ENCODE assay signal across 8 cellular contexts in genomic region chr1:154219511-154219910, GRCh38. TPM values are rescaled to one million over a fixed set of nuclear protein-coding genes. Genes with fewer than 3 reads are reported as not detected.
DNase-seq lines count a peak whose midpoint lies in the region; ATAC-seq and TF ChIP-seq lines count a peak whose summit lies in the region.

No MANE protein-coding gene starts in this region.

- 41% methylated on average over 5 of the region's 5 CpGs for WGBS in smooth muscle cell (ENCODE audit: low lambda C conversion rate)

- H3K9me3 Mint-ChIP-seq in activated T-helper 1 cell treated with anti-CD3 and anti-CD28 coated beads, Interleukin-12 subunit alpha, Interleukin-12 subunit beta, Interleukin-2, Interleukin-4 antibody, amounts not matched to agents 30 ng/mL and 10 ng/mL and 1 ng/mL, durations not matched to agents 14 hours and 24 hours and 36 hours, result peaks cover 3% of the 10 kb centered on the region

- no peak for DNase-seq in AG09309 (ENCODE audit: low read depth)
- DNase-seq in HCT116 (ENCODE audit: low read depth, low spot score), result no peak
- no peak for DNase-seq in activated T-helper 1 cell treated with anti-CD3 and anti-CD28 coated beads, Interleukin-12 subunit alpha, Interleukin-12 subunit beta, Interleukin-2, Interleukin-4 antibody, amounts not matched to agents 30 ng/mL and 10 ng/mL and 1 ng/mL, durations not matched to agents 14 hours and 24 hours and 36 hours (ENCODE audit: low spot score)
- DNase-seq in smooth muscle cell (lab: John Stamatoyannopoulos, UW; ENCODE audit: unreplicated experiment), result no peak
- no peak for DNase-seq in NCI-H2227 (lab: John Stamatoyannopoulos, UW; ENCODE audit: unreplicated experiment)

- H3K4me1 ChIP-seq in HCT116 (ENCODE audit: control insufficient read depth in 1 of 2, insufficient read depth in 2 of 2, low read length in 2 of 2), result peaks cover 8 to 21% of the 10 kb centered on the region in 2 experiments; a peak in 3 of 4 replicates
- H3K4me1 ChIP-seq in iPS-18a (ENCODE audit: control insufficient read depth, low read depth, low read length), result peaks cover 15% of the 10 kb centered on the region
- H3K4me1 ChIP-seq in smooth muscle cell (ENCODE audit: low read depth), result peaks cover 28% of the 10 kb centered on the region

- no peaks in the 10 kb centered on the region for H3K9me3 ChIP-seq in HCT116 (ENCODE audit: control insufficient read depth in 1 of 2, insufficient read depth in 1 of 2, low read depth in 1 of 2, low read length in 2 of 2)
- no peaks in the 10 kb centered on the region for H3K9me3 ChIP-seq in iPS-18a (ENCODE audit: control insufficient read depth, low read depth, low read length)
- H3K9me3 ChIP-seq in smooth muscle cell (replicated peaks; ENCODE audit: low read depth), result no peaks in the 10 kb centered on the region

- H2AFZ ChIP-seq in HCT116 (ENCODE audit: low read depth, low read length, poor library complexity, severe bottlenecking), result no peak overlapping the region
- no peak overlapping the region for H2AFZ ChIP-seq in smooth muscle cell (ENCODE audit: low read depth)

- H3K27me3 ChIP-seq in HCT116 (ENCODE audit: insufficient read depth, low read length) (no peaks in the 10 kb centered on the region), iPS-18a (ENCODE audit: control insufficient read depth, insufficient read depth, low read length) (no peaks in the 10 kb centered on the region), smooth muscle cell (ENCODE audit: low read depth) (no peaks in the 10 kb centered on the region)

- H3K9ac ChIP-seq in HCT116 (ENCODE audit: low read length), result peak overlapping the region; percentile 95
- H3K9ac ChIP-seq in iPS-18a (ENCODE audit: low read length), result peak overlapping the region; percentile 99
- H3K9ac ChIP-seq in smooth muscle cell (ENCODE audit: low read depth), result peak overlapping the region; percentile 99

- peaks cover 2% of the 10 kb centered on the region; the same call in 1 of the 2 replicates for H4K20me1 ChIP-seq in HCT116 (ENCODE audit: insufficient read depth)
- H4K20me1 ChIP-seq in smooth muscle cell (ENCODE audit: low read depth), result peaks cover 38% of the 10 kb centered on the region

- no peaks in the 10 kb centered on the region for H3F3A ChIP-seq in smooth muscle cell (ENCODE audit: low read depth)

- H3K4me2 ChIP-seq in HCT116 (ENCODE audit: low read length) (peak overlapping the region; percentile 85), smooth muscle cell (peak overlapping the region; percentile 84)

- H3K4me1 Mint-ChIP-seq in activated T-helper 1 cell treated with anti-CD3 and anti-CD28 coated beads, Interleukin-12 subunit alpha, Interleukin-12 subunit beta, Interleukin-2, Interleukin-4 antibody, amounts not matched to agents 30 ng/mL and 10 ng/mL and 1 ng/mL, durations not matched to agents 14 hours and 24 hours and 36 hours (ENCODE audit: low read depth), result peaks cover 56% of the 10 kb centered on the region

- no peak for TF ChIP-seq CTCF in AG09309 (IDR thresholded peaks at IDR 0.05; ENCODE audit: control insufficient read depth, insufficient read depth, low read depth, low read length, missing control alignments)
- TF ChIP-seq CTCF in HCT116 (IDR thresholded peaks at IDR 0.05 in 2 of 3, conservative IDR thresholded peaks at IDR 0.05 in 1 of 3; ENCODE audit: borderline replicate concordance in 1 of 3, insufficient read depth in 1 of 3, low read depth in 2 of 3, low read length in 2 of 3), result no peak
- TF ChIP-seq CTCF in smooth muscle cell (IDR thresholded peaks at IDR 0.05; ENCODE audit: borderline replicate concordance, insufficient read depth, poor library complexity, severe bottlenecking), result no peak

- H3K4me3 Mint-ChIP-seq in activated T-helper 1 cell treated with anti-CD3 and anti-CD28 coated beads, Interleukin-12 subunit alpha, Interleukin-12 subunit beta, Interleukin-2, Interleukin-4 antibody, amounts not matched to agents 30 ng/mL and 10 ng/mL and 1 ng/mL, durations not matched to agents 14 hours and 24 hours and 36 hours, result peak overlapping the region; percentile 97

- POLR2A ChIA-PET in HCT116 (lab: Charles Lee), result interaction anchor here (1.5 kb wide), 1 partner anchor 15 kb away, joined by 4 read pairs; no protein-coding TSS in a partner anchor

- H3K27ac Mint-ChIP-seq in activated T-helper 1 cell treated with anti-CD3 and anti-CD28 coated beads, Interleukin-12 subunit alpha, Interleukin-12 subunit beta, Interleukin-2, Interleukin-4 antibody, amounts not matched to agents 30 ng/mL and 10 ng/mL and 1 ng/mL, durations not matched to agents 14 hours and 24 hours and 36 hours, result peak overlapping the region; percentile 99

- H3K36me3 ChIP-seq in HCT116 (ENCODE audit: control insufficient read depth in 1 of 2, insufficient read depth in 2 of 2, low read length in 2 of 2) (peaks cover 10 to 29% of the 10 kb centered on the region in 2 experiments; a peak in 2 of 4 replicates), iPS-18a (ENCODE audit: control insufficient read depth, low read depth, low read length) (peaks cover 30% of the 10 kb centered on the region), smooth muscle cell (ENCODE audit: low read depth) (no peaks in the 10 kb centered on the region)

- BruUV-seq in HCT116 (replicated peaks; lab: Mats Ljungman, UMichigan), result no TSS peak

- CTCF ChIA-PET in HCT116 (lab: Charles Lee), result interaction anchor here (1.3 kb wide), 1 partner anchor 18 kb away, joined by 3 read pairs; no protein-coding TSS in a partner anchor

- no peaks in the 10 kb centered on the region for H3K27me3 Mint-ChIP-seq in activated T-helper 1 cell treated with anti-CD3 and anti-CD28 coated beads, Interleukin-12 subunit alpha, Interleukin-12 subunit beta, Interleukin-2, Interleukin-4 antibody, amounts not matched to agents 30 ng/mL and 10 ng/mL and 1 ng/mL, durations not matched to agents 14 hours and 24 hours and 36 hours (ENCODE audit: insufficient read depth)

- ATAC-seq in HCT116, result no peak
- ATAC-seq in HG03460 (IDR thresholded peaks at IDR 0.05; ENCODE audit: unreplicated experiment), result no peak
- ATAC-seq in HG02678 (IDR thresholded peaks at IDR 0.05; ENCODE audit: unreplicated experiment), result no peak

- intact Hi-C loops in HCT116 (cut with micrococcal nuclease), result no loop called here
- intact Hi-C loops in activated T-helper 1 cell treated with anti-CD3 and anti-CD28 coated beads, Interleukin-12 subunit alpha, Interleukin-12 subunit beta, Interleukin-2, Interleukin-4 antibody, amounts not matched to agents 30 ng/mL and 10 ng/mL and 1 ng/mL, durations not matched to agents 14 hours and 24 hours and 36 hours (cut with micrococcal nuclease), result no loop called here

- H3K27ac ChIP-seq in HCT116 (ENCODE audit: low read depth, low read length) (peak overlapping the region; percentile 90), iPS-18a (ENCODE audit: low read length) (peak overlapping the region; percentile 98), smooth muscle cell (ENCODE audit: low read depth) (peak overlapping the region; percentile 99)

- no peaks in the 10 kb centered on the region for H3K9me2 ChIP-seq in HCT116 (ENCODE audit: insufficient read depth)

- TF ChIP-seq RAD21 in HCT116 (IDR thresholded peaks at IDR 0.05; ENCODE audit: low read depth), result no peak

- peak overlapping the region; percentile 91 for H3K4me3 ChIP-seq in AG09309 (ENCODE audit: control insufficient read depth, low read depth, low read length)
- H3K4me3 ChIP-seq in HCT116 (replicated peaks in 1 of 2; ENCODE audit: low read depth in 1 of 2, low read length in 2 of 2), result peak overlapping the region; percentile 81 to 99
- peak overlapping the region; percentile 85 for H3K4me3 ChIP-seq in iPS-18a (ENCODE audit: low read length)
- peak overlapping the region; percentile 87 for H3K4me3 ChIP-seq in smooth muscle cell

- no peak for TF ChIP-seq POLR2A in HCT116 (IDR thresholded peaks at IDR 0.05; ENCODE audit: borderline replicate concordance, extremely low read depth, insufficient read depth, insufficient read length)

- H3K79me2 ChIP-seq in HCT116 (ENCODE audit: insufficient read depth, low read length) (peaks cover 91% of the 10 kb centered on the region), smooth muscle cell (ENCODE audit: low read depth) (peaks cover 80% of the 10 kb centered on the region)

- RAD21 ChIA-PET in HCT116 (lab: Charles Lee; ENCODE audit: low non-redundant PET in 1 of 2, low total read pairs in 2 of 2, uncharacterized antibody in 2 of 2, unreplicated experiment in 2 of 2), result no interaction called here

- H3K36me3 Mint-ChIP-seq in activated T-helper 1 cell treated with anti-CD3 and anti-CD28 coated beads, Interleukin-12 subunit alpha, Interleukin-12 subunit beta, Interleukin-2, Interleukin-4 antibody, amounts not matched to agents 30 ng/mL and 10 ng/mL and 1 ng/mL, durations not matched to agents 14 hours and 24 hours and 36 hours (ENCODE audit: low read depth), result peaks cover 52% of the 10 kb centered on the region

TF ChIP-seq in HCT116, 20 proteins besides CTCF, POLR2A, EP300 and RAD21 (continues in another document):
- TF ChIP-seq SRF (IDR thresholded peaks at IDR 0.05; ENCODE audit: low read depth), result no peak

RNA-seq across cellular contexts. Expression of gene UBAP2L, which starts 1.2 kb away (rescaled TPM):
- total RNA-seq in HCT116 (2021; ENCODE audit: unreplicated experiment) (189 TPM), smooth muscle cell (104 and 108 TPM in 2 replicates)
- polyA plus RNA-seq in HCT116 (2012), result 105 and 106 TPM in 2 replicates
- total RNA-seq in activated T-helper 1 cell treated with anti-CD3 and anti-CD28 coated beads, Interleukin-12 subunit alpha, Interleukin-12 subunit beta, Interleukin-2, Interleukin-4 antibody, amounts not matched to agents 30 ng/mL and 10 ng/mL and 1 ng/mL, durations not matched to agents 14 hours and 24 hours and 36 hours, result 258 and 284 TPM in 2 replicates
- polyA plus RNA-seq in smooth muscle cell, result 130 and 143 TPM in 2 replicates

RNA-seq across cellular contexts. Expression of gene CFAP141, which starts 13.4 kb away (rescaled TPM):
- total RNA-seq in HCT116 (2021; ENCODE audit: unreplicated experiment) (not detected), smooth muscle cell (not detected in 2 replicates)
- polyA plus RNA-seq in HCT116 (2012), result not detected in 2 replicates
- not detected in 2 replicates for total RNA-seq in activated T-helper 1 cell treated with anti-CD3 and anti-CD28 coated beads, Interleukin-12 subunit alpha, Interleukin-12 subunit beta, Interleukin-2, Interleukin-4 antibody, amounts not matched to agents 30 ng/mL and 10 ng/mL and 1 ng/mL, durations not matched to agents 14 hours and 24 hours and 36 hours
- polyA plus RNA-seq in smooth muscle cell, result not detected in 2 replicates

RNA-seq across cellular contexts. Expression of gene TPM3, which starts 27.6 kb away (rescaled TPM):
- total RNA-seq in HCT116 (2021; ENCODE audit: unreplicated experiment) (457 TPM), smooth muscle cell (436 and 458 TPM in 2 replicates)
- 283 and 300 TPM in 2 replicates for polyA plus RNA-seq in HCT116 (2012)
- 665 and 668 TPM in 2 replicates for total RNA-seq in activated T-helper 1 cell treated with anti-CD3 and anti-CD28 coated beads, Interleukin-12 subunit alpha, Interleukin-12 subunit beta, Interleukin-2, Interleukin-4 antibody, amounts not matched to agents 30 ng/mL and 10 ng/mL and 1 ng/mL, durations not matched to agents 14 hours and 24 hours and 36 hours
- polyA plus RNA-seq in smooth muscle cell, result 384 and 386 TPM in 2 replicates

RNA-seq across cellular contexts. Expression of gene HAX1, which starts 52.9 kb away (rescaled TPM):
- total RNA-seq in HCT116 (2021; ENCODE audit: unreplicated experiment) (93.6 TPM), smooth muscle cell (57.8 and 73.7 TPM in 2 replicates)
- polyA plus RNA-seq in HCT116 (2012), result 109 and 165 TPM in 2 replicates
- total RNA-seq in activated T-helper 1 cell treated with anti-CD3 and anti-CD28 coated beads, Interleukin-12 subunit alpha, Interleukin-12 subunit beta, Interleukin-2, Interleukin-4 antibody, amounts not matched to agents 30 ng/mL and 10 ng/mL and 1 ng/mL, durations not matched to agents 14 hours and 24 hours and 36 hours, result 122 and 123 TPM in 2 replicates
- polyA plus RNA-seq in smooth muscle cell, result 89.7 and 91.6 TPM in 2 replicates
